17 cellular contexts compared by ENCODE assay signal in genomic region chr14:102661614-102662013, GRCh38.
"Had no signal": no experiment of that assay in that cellular context is flagged by ENCODE, and none has a peak within 500 bp of the region (broad histone marks: within the 10 kb centered on the region; RNA-seq: fewer than 3 reads in every experiment).

No MANE protein-coding gene starts in this region.

- H3K9me3 ChIP-seq: gastrocnemius medialis, heart right ventricle, pancreas, tibial nerve had no signal

- ATAC-seq: esophagus mucosa; gastrocnemius medialis; heart right ventricle; left lobe of liver; natural killer cell; pancreas; right cardiac atrium; stimulated activated memory B cell treated with anti-CD40 and anti-IgM and Interleukin-4, amounts not matched to agents 10 μg/mL and 1 μg/mL and 100 μg/mL, for 72 hours had no signal

- H3K4me3 Mint-ChIP-seq: natural killer cell; neural crest cell; stimulated activated memory B cell treated with anti-CD40 and anti-IgM and Interleukin-4, amounts not matched to agents 10 μg/mL and 1 μg/mL and 100 μg/mL, for 72 hours; stimulated activated naive CD8-positive, alpha-beta T cell treated with anti-CD3 and anti-CD28 coated beads, Interleukin-15, Interleukin-2, amounts not matched to agents 100 ng/mL and 50 ng/mL, for 24 hours had no signal

- H3K27ac ChIP-seq: gastrocnemius medialis, heart right ventricle, pancreas, tibial nerve had no signal

- H3K27me3 Mint-ChIP-seq: progenitor cell of endocrine pancreas; stimulated activated memory B cell treated with anti-CD40 and anti-IgM and Interleukin-4, amounts not matched to agents 10 μg/mL and 1 μg/mL and 100 μg/mL, for 72 hours; stimulated activated naive CD8-positive, alpha-beta T cell treated with anti-CD3 and anti-CD28 coated beads, Interleukin-15, Interleukin-2, amounts not matched to agents 100 ng/mL and 50 ng/mL, for 24 hours had no signal

- H3K4me3 ChIP-seq: gastrocnemius medialis, heart right ventricle, pancreas, tibial nerve had no signal

- H3K9me3 Mint-ChIP-seq: natural killer cell; neural crest cell; stimulated activated memory B cell treated with anti-CD40 and anti-IgM and Interleukin-4, amounts not matched to agents 10 μg/mL and 1 μg/mL and 100 μg/mL, for 72 hours; stimulated activated naive CD8-positive, alpha-beta T cell treated with anti-CD3 and anti-CD28 coated beads, Interleukin-15, Interleukin-2, amounts not matched to agents 100 ng/mL and 50 ng/mL, for 24 hours had no signal

- H3K4me1 ChIP-seq: gastrocnemius medialis had no signal

- H3K27ac Mint-ChIP-seq: natural killer cell; progenitor cell of endocrine pancreas; stimulated activated memory B cell treated with anti-CD40 and anti-IgM and Interleukin-4, amounts not matched to agents 10 μg/mL and 1 μg/mL and 100 μg/mL, for 72 hours; stimulated activated naive CD8-positive, alpha-beta T cell treated with anti-CD3 and anti-CD28 coated beads, Interleukin-15, Interleukin-2, amounts not matched to agents 100 ng/mL and 50 ng/mL, for 24 hours had no signal

- H3K36me3 Mint-ChIP-seq: natural killer cell; stimulated activated memory B cell treated with anti-CD40 and anti-IgM and Interleukin-4, amounts not matched to agents 10 μg/mL and 1 μg/mL and 100 μg/mL, for 72 hours had no signal

- H3K36me3 ChIP-seq: gastrocnemius medialis, heart right ventricle, pancreas, tibial nerve had no signal

- H3K27me3 ChIP-seq: gastrocnemius medialis, heart right ventricle, pancreas, tibial nerve had no signal

- DNase-seq: effector memory CD4-positive, alpha-beta T cell; gastrocnemius medialis; heart right ventricle; hypothalamus; kidney glomerular epithelial cell; natural killer cell; occipital lobe; pancreas; right cardiac atrium; stimulated activated CD4-positive, alpha-beta T cell treated with anti-CD3 and anti-CD28 coated beads, Interleukin-4, amount 100 ng/mL, for 24 hours had no signal
